18 cellular contexts compared by ENCODE assay signal in the genomic region with DNA sequence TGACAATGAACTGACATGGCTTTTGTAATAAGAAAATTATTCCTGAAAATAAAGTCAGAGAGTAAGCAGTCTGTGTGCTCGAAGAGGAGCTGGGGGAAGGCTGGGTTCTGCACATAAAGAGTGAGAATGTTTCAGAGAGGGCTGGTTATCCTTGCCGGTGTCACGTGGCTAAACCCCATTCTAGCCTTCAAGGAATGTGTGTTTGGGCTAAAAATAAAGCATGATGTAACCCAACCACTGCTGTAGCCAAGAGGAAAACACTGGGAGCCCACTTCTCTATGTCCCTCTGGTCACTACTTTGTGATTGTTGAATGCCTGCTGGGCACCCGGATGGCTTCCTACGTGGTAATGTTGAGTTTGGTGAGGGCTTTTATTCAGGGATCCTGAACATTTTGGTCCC. TPM values are rescaled to one million over a fixed set of nuclear protein-coding genes. Genes with fewer than 3 reads are reported as not detected.
DNase-seq lines count a peak whose midpoint lies in the region; ATAC-seq and TF ChIP-seq lines count a peak whose summit lies in the region.
"Had no signal": no experiment of that assay in that cellular context is flagged by ENCODE, and none has a peak within 500 bp of the region (broad histone marks: within the 10 kb centered on the region; RNA-seq: fewer than 3 reads in every experiment).

No MANE protein-coding gene starts in this region.

- H3K4me1 Mint-ChIP-seq in endothelial cell (ENCODE audit: unreplicated experiment) = no peaks in the 10 kb centered on the region
- H3K4me1 Mint-ChIP-seq in activated T-cell treated with anti-CD3 and anti-CD28 coated beads, Interleukin-2, amount 50 U/mL, for 4 hours (ENCODE audit: low read depth) = no peaks in the 10 kb centered on the region
- H3K4me1 Mint-ChIP-seq: activated naive CD8-positive, alpha-beta T cell treated with anti-CD3 and anti-CD28 coated beads, Interleukin-2, amount 10 ng/mL, durations not matched to agents 7 days and 5 days had no signal

- no peaks in the 10 kb centered on the region for H3K36me3 Mint-ChIP-seq in endothelial cell (ENCODE audit: low read depth, unreplicated experiment)
- no peaks in the 10 kb centered on the region for H3K36me3 Mint-ChIP-seq in activated T-cell treated with anti-CD3 and anti-CD28 coated beads, Interleukin-2, amount 50 U/mL, for 4 hours (ENCODE audit: insufficient read depth)
- H3K36me3 Mint-ChIP-seq: activated naive CD8-positive, alpha-beta T cell treated with anti-CD3 and anti-CD28 coated beads, Interleukin-2, amount 10 ng/mL, durations not matched to agents 7 days and 5 days; naive thymus-derived CD4-positive, alpha-beta T cell had no signal

- ATAC-seq in HG02973 (IDR thresholded peaks at IDR 0.05; ENCODE audit: unreplicated experiment) = no peak
- no peak for ATAC-seq in activated T-cell treated with anti-CD3 and anti-CD28 coated beads, Interleukin-2, amount 50 U/mL, for 4 hours
- ATAC-seq: activated T-cell treated with anti-CD3 and anti-CD28 coated beads, Interleukin-2, amount 50 U/mL, for 72 hours; naive thymus-derived CD4-positive, alpha-beta T cell; psoas muscle; SK-N-SH treated with all-trans-retinoic acid at 6 μM for 48 hours had no signal

- H3K4me3 Mint-ChIP-seq in endothelial cell (ENCODE audit: unreplicated experiment) = no peak overlapping the region
- no peak overlapping the region for H3K4me3 Mint-ChIP-seq in activated T-cell treated with anti-CD3 and anti-CD28 coated beads, Interleukin-2, amount 50 U/mL, for 4 hours
- H3K4me3 Mint-ChIP-seq: activated naive CD8-positive, alpha-beta T cell treated with anti-CD3 and anti-CD28 coated beads, Interleukin-2, amount 10 ng/mL, durations not matched to agents 7 days and 5 days; activated T-cell treated with anti-CD3 and anti-CD28 coated beads, Interleukin-2, amount 50 U/mL, for 72 hours; naive thymus-derived CD4-positive, alpha-beta T cell had no signal

- TF ChIP-seq CTCF in left ventricle myocardium inferior (IDR thresholded peaks at IDR 0.05; ENCODE audit: borderline replicate concordance) (no peak), endothelial cell (IDR thresholded peaks at IDR 0.05; ENCODE audit: unreplicated experiment) (no peak)

- H3K27me3 Mint-ChIP-seq in endothelial cell (ENCODE audit: unreplicated experiment) = no peaks in the 10 kb centered on the region
- peaks cover 13% of the 10 kb centered on the region for H3K27me3 Mint-ChIP-seq in activated T-cell treated with anti-CD3 and anti-CD28 coated beads, Interleukin-2, amount 50 U/mL, for 4 hours (ENCODE audit: low read depth)

- no peaks in the 10 kb centered on the region for H3K9me3 Mint-ChIP-seq in endothelial cell (ENCODE audit: unreplicated experiment)
- H3K9me3 Mint-ChIP-seq in activated T-cell treated with anti-CD3 and anti-CD28 coated beads, Interleukin-2, amount 50 U/mL, for 4 hours = no peaks in the 10 kb centered on the region
- H3K9me3 Mint-ChIP-seq: activated naive CD8-positive, alpha-beta T cell treated with anti-CD3 and anti-CD28 coated beads, Interleukin-2, amount 10 ng/mL, durations not matched to agents 7 days and 5 days; activated T-cell treated with anti-CD3 and anti-CD28 coated beads, Interleukin-2, amount 50 U/mL, for 72 hours; naive thymus-derived CD4-positive, alpha-beta T cell had no signal

- H3K9me3 ChIP-seq in left ventricle myocardium inferior (replicated peaks) = no peaks in the 10 kb centered on the region
- H3K9me3 ChIP-seq: psoas muscle had no signal

- H3K27ac Mint-ChIP-seq in endothelial cell (ENCODE audit: unreplicated experiment) = no peak overlapping the region
- H3K27ac Mint-ChIP-seq: activated naive CD8-positive, alpha-beta T cell treated with anti-CD3 and anti-CD28 coated beads, Interleukin-2, amount 10 ng/mL, durations not matched to agents 7 days and 5 days; activated T-cell treated with anti-CD3 and anti-CD28 coated beads, Interleukin-2, amount 50 U/mL, for 72 hours; naive thymus-derived CD4-positive, alpha-beta T cell had no signal

- DNase-seq in ELF-1 (ENCODE audit: low read depth, low spot score) (peak; percentile 42), amniotic epithelial cell (ENCODE audit: low read depth) (peak; percentile 5), left ventricle myocardium inferior (no peak), pons (ENCODE audit: low spot score) (peak; percentile 50), endothelial cell (ENCODE audit: low spot score) (no peak), epidermal melanocyte (ENCODE audit: insufficient read length, low spot score) (no peak)
- DNase-seq in activated T-cell treated with anti-CD3 and anti-CD28 coated beads, Interleukin-2, amount 50 U/mL, for 4 hours = no peak
- DNase-seq: activated CD4-positive, alpha-beta T cell treated with anti-CD3 and anti-CD28 coated beads, Interleukin-2, amount 50 U/mL, for 1 hour; activated naive CD8-positive, alpha-beta T cell treated with anti-CD3 and anti-CD28 coated beads, Interleukin-2, amount 10 ng/mL, durations not matched to agents 7 days and 5 days; activated T-cell treated with anti-CD3 and anti-CD28 coated beads, Interleukin-2, amount 50 U/mL, for 72 hours; glutamatergic neuron; naive thymus-derived CD4-positive, alpha-beta T cell; NCI-H187; psoas muscle had no signal

- H3K27ac ChIP-seq in left ventricle myocardium inferior (replicated peaks) = peak overlapping the region; percentile 50
- H3K27ac ChIP-seq: psoas muscle had no signal

- H3K36me3 ChIP-seq in left ventricle myocardium inferior = no peaks in the 10 kb centered on the region

- H3K4me3 ChIP-seq in left ventricle myocardium inferior = no peak overlapping the region
- H3K4me3 ChIP-seq: psoas muscle had no signal

- H3K4me1 ChIP-seq in left ventricle myocardium inferior = peaks cover 66% of the 10 kb centered on the region
- H3K4me1 ChIP-seq: psoas muscle had no signal

- no peaks in the 10 kb centered on the region for H3K27me3 ChIP-seq in left ventricle myocardium inferior (ENCODE audit: low read depth)

- intact Hi-C loops in left ventricle myocardium inferior (cut with micrococcal nuclease) = no loop called here

RNA-seq across cellular contexts. Expression of gene WDFY4, which starts 23.5 kb away (rescaled TPM):
- total RNA-seq in left ventricle myocardium inferior (1.5 TPM), endothelial cell (ENCODE audit: unreplicated experiment) (0.54 TPM)
- total RNA-seq in activated T-cell treated with anti-CD3 and anti-CD28 coated beads, Interleukin-2, amount 50 U/mL, for 4 hours = 1 to 10 TPM in 1 of 3 donors, under 1 TPM in 2; 0.53 to 3.9 (median 0.89) TPM
- total RNA-seq: chondrocyte, NCI-H460 had no signal

Comparison
In these comparisons a context has a peak if more than half of its experiments do, and no peak if none do; other contexts are left out.
1. DNase-seq: peak in ELF-1 (single experiment), amniotic epithelial cell (single experiment) and pons (single experiment); none in left ventricle myocardium inferior (single experiment), endothelial cell (single experiment), epidermal melanocyte (single experiment) and activated T-cell treated with anti-CD3 and anti-CD28 coated beads, Interleukin-2, amount 50 U/mL, for 4 hours (single experiment).